Comparison of ENCODE assay signal across 13 cellular contexts in the genomic region with DNA sequence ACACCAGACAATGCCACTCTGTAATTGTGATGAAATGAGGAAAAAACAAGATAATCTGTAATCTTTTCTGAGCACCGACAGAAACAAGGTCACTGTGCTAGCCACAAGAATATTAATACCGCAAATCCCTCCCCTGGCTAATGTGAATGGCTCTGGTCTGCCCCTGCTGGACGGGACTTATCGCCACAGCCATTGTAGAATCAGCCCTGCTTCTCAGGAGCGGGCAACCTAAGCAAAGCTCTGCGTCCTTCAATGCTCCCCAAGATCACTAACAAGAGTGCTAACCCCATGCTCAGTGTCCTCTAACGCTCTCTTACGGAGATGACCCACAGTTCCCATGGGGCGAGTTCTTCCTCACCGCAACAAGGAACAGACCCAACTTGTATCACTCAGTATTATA. TPM values are rescaled to one million over a fixed set of nuclear protein-coding genes. Genes with fewer than 3 reads are reported as not detected.
DNase-seq lines count a peak whose midpoint lies in the region; ATAC-seq and TF ChIP-seq lines count a peak whose summit lies in the region.
"Had no signal": no experiment of that assay in that cellular context is flagged by ENCODE, and none has a peak within 500 bp of the region (broad histone marks: within the 10 kb centered on the region; RNA-seq: fewer than 3 reads in every experiment).

No MANE protein-coding gene starts in this region.

- H3K9me2 ChIP-seq in MM.1S (replicated peaks; ENCODE audit: insufficient read depth, low read length): no peaks in the 10 kb centered on the region

- no peak for DNase-seq in heart right ventricle
- no peak for DNase-seq in left cardiac atrium
- DNase-seq in MM.1S: no peak
- DNase-seq in epithelial cell of proximal tubule (ENCODE audit: low read depth): no peak
- DNase-seq in mesenteric fat pad (ENCODE audit: low spot score): no peak
- no peak for DNase-seq in NCI-H1694 treated with DMSO at 0.1 percent for 48 hours (lab: John Stamatoyannopoulos, UW)
- DNase-seq: activated gamma-delta T cell; GOT3; stimulated activated CD8-positive, alpha-beta memory T cell treated with anti-CD3 and anti-CD28 coated beads, Interleukin-4, amount 100 ng/mL, for 48 hours had no signal

- H3K4me1 ChIP-seq in heart right ventricle (no peaks in the 10 kb centered on the region), MM.1S (ENCODE audit: low read length) (no peaks in the 10 kb centered on the region)
- H3K4me1 ChIP-seq: gastroesophageal sphincter had no signal

- H3K4me3 ChIP-seq in heart right ventricle (no peak overlapping the region), MM.1S (ENCODE audit: low read length) (no peak overlapping the region), epithelial cell of proximal tubule (ENCODE audit: low read depth, low read length) (no peak overlapping the region)
- H3K4me3 ChIP-seq: gastroesophageal sphincter, SK-N-MC had no signal

- ATAC-seq in heart right ventricle (no peak), left cardiac atrium (no peak), GM18517 (IDR thresholded peaks at IDR 0.05; ENCODE audit: unreplicated experiment) (no peak), HG03095 (IDR thresholded peaks at IDR 0.05; ENCODE audit: unreplicated experiment) (no peak)
- ATAC-seq: gastroesophageal sphincter had no signal

- peak in 6 of 9 donors; percentile 9 to 31 (median 23) for TF ChIP-seq CTCF in heart right ventricle (IDR thresholded peaks at IDR 0.05)
- TF ChIP-seq CTCF in MM.1S (IDR thresholded peaks at IDR 0.05; ENCODE audit: low read length): peak; percentile 14; the same call in 1 of the 2 replicates
- TF ChIP-seq CTCF in epithelial cell of proximal tubule (conservative IDR thresholded peaks at IDR 0.05; ENCODE audit: low read depth, low read length): peak; percentile 41

- H3K27ac ChIP-seq in heart right ventricle (no peak overlapping the region), MM.1S (ENCODE audit: low read length) (no peak overlapping the region)
- H3K27ac ChIP-seq: gastroesophageal sphincter, SK-N-MC had no signal

- no peak overlapping the region for H3K9ac ChIP-seq in MM.1S (ENCODE audit: low read length)

- 54 to 55% methylated on average over 10 of the region's 10 CpGs for WGBS in heart right ventricle, 2 donors

- no peak overlapping the region for H2AFZ ChIP-seq in MM.1S (ENCODE audit: low read length)

- no peaks in the 10 kb centered on the region for H3F3A ChIP-seq in MM.1S (ENCODE audit: insufficient read depth, low read length)

- intact Hi-C loops in heart right ventricle (cut with DNase I) (no loop called here), left cardiac atrium (cut with DNase I) (no loop called here)

- no peaks in the 10 kb centered on the region for H4K20me1 ChIP-seq in MM.1S (ENCODE audit: insufficient read depth, low read length)

- no peaks in the 10 kb centered on the region for H3K36me3 ChIP-seq in heart right ventricle
- H3K36me3 ChIP-seq in MM.1S (replicated peaks; ENCODE audit: insufficient read depth, low read length): no peaks in the 10 kb centered on the region
- H3K36me3 ChIP-seq: gastroesophageal sphincter had no signal

- no peaks in the 10 kb centered on the region for H3K79me2 ChIP-seq in MM.1S (ENCODE audit: low read length)

- H3K4me2 ChIP-seq in MM.1S (ENCODE audit: low read depth, low read length): no peak overlapping the region

- H3K27me3 ChIP-seq in heart right ventricle: peaks cover 0 to 28% (median 23%) of the 10 kb centered on the region in 7 donors
- peaks cover 21% of the 10 kb centered on the region for H3K27me3 ChIP-seq in MM.1S (replicated peaks; ENCODE audit: insufficient read depth, low read length)

- H3K9me3 ChIP-seq in heart right ventricle (no peaks in the 10 kb centered on the region), MM.1S (replicated peaks; ENCODE audit: insufficient read depth, low read length) (no peaks in the 10 kb centered on the region)

RNA-seq across cellular contexts. Expression of a gene that starts 42.7 kb away (rescaled TPM):
- total RNA-seq in heart right ventricle: not detected
- not detected for polyA plus RNA-seq in heart right ventricle
- total RNA-seq in left cardiac atrium: not detected
- not detected in 2 replicates for total RNA-seq in epithelial cell of proximal tubule
- not detected for total RNA-seq in mesenteric fat pad

RNA-seq across cellular contexts. Expression of a gene that starts 48.2 kb away (rescaled TPM):
- total RNA-seq in heart right ventricle: 100 to 1,000 TPM in 2 of 10 donors, 10 to 100 TPM in 8; 16.0 to 140 (median 29.2) TPM
- 100 to 1,000 TPM in 1 of 2 donors, 10 to 100 TPM in 1; 38.8 to 254 TPM for polyA plus RNA-seq in heart right ventricle
- total RNA-seq in left cardiac atrium: 10 to 100 TPM; 31.4 to 34.1 TPM
- total RNA-seq in epithelial cell of proximal tubule: 0.22 TPM in 1 of 2 replicates, not detected in the other
- total RNA-seq in mesenteric fat pad: 407 TPM

RNA-seq across cellular contexts. Expression of a gene that starts 59.1 kb away (rescaled TPM):
- total RNA-seq in heart right ventricle: not detected
- polyA plus RNA-seq in heart right ventricle: not detected
- not detected for total RNA-seq in left cardiac atrium
- total RNA-seq in epithelial cell of proximal tubule: not detected in 2 replicates
- total RNA-seq in mesenteric fat pad: not detected

Comparison
In these comparisons a context has a peak if more than half of its experiments do, and no peak if none do; other contexts are left out.
1. RNA of a gene that starts 48.2 kb away (total RNA-seq): 407 TPM in mesenteric fat pad (single experiment), 31.4 to 34.1 TPM in left cardiac atrium and 16.0 to 140 TPM in heart right ventricle; 0.22 TPM in epithelial cell of proximal tubule; every median in the first group is over 10 times any median in the second.
2. Peak in every context shown above with its lines, with median percentiles within 50 percentile points of each other: CTCF ChIP-seq.